ENCODE assay signal across 26 cellular contexts in the genomic region with DNA sequence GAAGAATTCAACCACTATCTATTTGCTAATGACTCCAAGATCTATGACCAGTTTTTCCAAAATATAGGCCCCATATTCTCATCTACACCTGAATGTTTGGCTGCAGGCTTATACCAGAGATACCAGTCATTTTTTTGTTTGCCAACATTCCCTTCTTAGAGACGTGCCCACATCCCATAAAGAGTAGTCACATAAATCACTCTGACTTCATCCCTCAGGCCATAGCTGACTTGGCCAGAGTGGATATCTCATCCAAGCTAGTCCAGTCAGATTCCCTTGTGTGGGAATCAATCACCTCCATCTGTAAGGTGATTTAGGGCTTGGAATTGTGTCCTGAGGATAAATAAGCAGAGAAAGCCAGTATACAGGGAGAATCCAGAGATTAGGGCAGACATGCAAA.
A peak's percentile ranks its signal among the peaks of the same experiment; 100 is the strongest.
DNase-seq lines count a peak whose midpoint lies in the region; ATAC-seq, FAIRE-seq and TF ChIP-seq lines count a peak whose summit lies in the region.
"Had no signal": no experiment of that assay in that cellular context is flagged by ENCODE, and none has a peak within 500 bp of the region (broad histone marks: within the 10 kb centered on the region; RNA-seq: fewer than 3 reads in every experiment).

No MANE protein-coding gene starts in this region.

- H3K4me1 ChIP-seq in keratinocyte (ENCODE audit: control insufficient read depth, extremely low read depth, insufficient read depth, low read length): no peaks in the 10 kb centered on the region
- H3K4me1 ChIP-seq: HAP-1 had no signal

- no peak overlapping the region for H3K27ac ChIP-seq in keratinocyte (ENCODE audit: control insufficient read depth, insufficient read depth, low read length)
- H3K27ac ChIP-seq in CD4-positive, alpha-beta T cell (ENCODE audit: low read depth, low read length): no peak overlapping the region
- H3K27ac ChIP-seq: C4-2B, PC-9 had no signal

- H2AFZ ChIP-seq in keratinocyte (ENCODE audit: control insufficient read depth, low read length): no peak overlapping the region
- H2AFZ ChIP-seq: PC-9 had no signal

- dilution Hi-C loops in keratinocyte (cut with MboI; ENCODE audit: extremely low pct_ligation_motif_present, low sequenced_read_pairs): no loop called here

- peaks cover 7% of the 10 kb centered on the region for H3K27me3 Mint-ChIP-seq in CD4-positive, alpha-beta T cell

- DNase-seq in NCI-H69 (lab: John Stamatoyannopoulos, UW) (peak; percentile 47), epithelial cell of esophagus (ENCODE audit: low read depth) (peak; percentile 66), keratinocyte (ENCODE audit: low read depth, low spot score) (peak; percentile 30), NCI-H345 (lab: John Stamatoyannopoulos, UW) (no peak), EL (no peak), 8988T (no peak)
- DNase-seq in CD4-positive, alpha-beta T cell: no peak
- DNase-seq: CD8-positive, alpha-beta memory T cell; DMS 273 treated with DMSO at 0.1 percent for 48 hours; DMS79; GOT3; IMR-90; KG1; NCI-H1048; NCI-H1694; NCI-H2081; NCI-H2171 treated with DMSO at 0.1 percent for 48 hours; NCI-H524 treated with DMSO at 0.1 percent for 48 hours; NCI-H82; NK-92 treated with Interleukin-12 subunit alpha and Interleukin-12 subunit beta, amount 100 ng/mL, for 24 hours; PC-9; SHP77 had no signal

- TF ChIP-seq CTCF in epithelial cell of esophagus (IDR thresholded peaks at IDR 0.05; ENCODE audit: insufficient read depth, low read depth, low read length, missing control alignments): no peak
- TF ChIP-seq CTCF in keratinocyte (optimal IDR thresholded peaks at IDR 0.05 in 1 of 3, IDR thresholded peaks at IDR 0.05 in 1 of 3, conservative IDR thresholded peaks at IDR 0.05 in 1 of 3; ENCODE audit: extremely low read depth in 1 of 3, insufficient read depth in 2 of 3, low read length in 3 of 3): no peak
- no peak for TF ChIP-seq CTCF in CD4-positive, alpha-beta T cell (IDR thresholded peaks at IDR 0.05)

- CTCF ChIA-PET in CD4-positive, alpha-beta T cell (lab: Charles Lee): no interaction called here

- no peak overlapping the region for H3K4me2 ChIP-seq in keratinocyte (ENCODE audit: control insufficient read depth, extremely low read depth, insufficient read depth, low read depth, low read length)
- H3K4me2 ChIP-seq: PC-9 had no signal

- H3K9me3 Mint-ChIP-seq in CD4-positive, alpha-beta T cell: no peaks in the 10 kb centered on the region
- H3K9me3 Mint-ChIP-seq: CD8-positive, alpha-beta memory T cell had no signal

- no peak overlapping the region for H3K4me3 Mint-ChIP-seq in CD4-positive, alpha-beta T cell
- H3K4me3 Mint-ChIP-seq: B cell; CD8-positive, alpha-beta memory T cell had no signal

- no peaks in the 10 kb centered on the region for H3K9me3 ChIP-seq in keratinocyte (ENCODE audit: control insufficient read depth, low read depth, low read length)
- H3K9me3 ChIP-seq in CD4-positive, alpha-beta T cell (ENCODE audit: control insufficient read depth, low read length): no peaks in the 10 kb centered on the region
- H3K9me3 ChIP-seq: HAP-1 had no signal

- intact Hi-C loops in CD4-positive, alpha-beta T cell (cut with DNase I, micrococcal nuclease): no loop called here

- no peaks in the 10 kb centered on the region for H3K36me3 Mint-ChIP-seq in CD4-positive, alpha-beta T cell (ENCODE audit: low read depth)
- H3K36me3 Mint-ChIP-seq: CD8-positive, alpha-beta memory T cell had no signal

- no peaks in the 10 kb centered on the region for H3K9me1 ChIP-seq in keratinocyte (ENCODE audit: control insufficient read depth, extremely low read depth, insufficient read depth, low read length)

- FAIRE-seq in keratinocyte (lab: Jason Lieb, UNC): peak; percentile 43
- FAIRE-seq: GM12892 had no signal

- no peaks in the 10 kb centered on the region for H3K79me2 ChIP-seq in keratinocyte (ENCODE audit: control insufficient read depth, insufficient read depth, low read length)

- no peaks in the 10 kb centered on the region for H3K27me3 ChIP-seq in keratinocyte (ENCODE audit: control insufficient read depth, extremely low read depth, insufficient read depth, low read length)
- no peaks in the 10 kb centered on the region for H3K27me3 ChIP-seq in CD4-positive, alpha-beta T cell (ENCODE audit: control insufficient read depth, insufficient read depth, low read length)

- no peaks in the 10 kb centered on the region for H3K36me3 ChIP-seq in keratinocyte (ENCODE audit: control insufficient read depth in 2 of 2, extremely low read depth in 1 of 2, insufficient read depth in 2 of 2, low read length in 2 of 2)
- H3K36me3 ChIP-seq: HAP-1 had no signal

- H3K4me1 Mint-ChIP-seq in CD4-positive, alpha-beta T cell (ENCODE audit: low read depth): no peaks in the 10 kb centered on the region
- H3K4me1 Mint-ChIP-seq: B cell; CD8-positive, alpha-beta memory T cell had no signal

- POLR2A ChIA-PET in CD4-positive, alpha-beta T cell (lab: Charles Lee): no interaction called here

- ATAC-seq in CD4-positive, alpha-beta T cell (ENCODE audit: poor library complexity): no peak

- no peak overlapping the region for H3K4me3 ChIP-seq in epithelial cell of esophagus (ENCODE audit: low read length)
- no peak overlapping the region for H3K4me3 ChIP-seq in keratinocyte (ENCODE audit: control insufficient read depth in 2 of 3, extremely low read depth in 1 of 3, insufficient read depth in 2 of 3, low read depth in 1 of 3, low read length in 3 of 3)
- H3K4me3 ChIP-seq: HAP-1, PC-9 had no signal

- H3K9ac ChIP-seq in keratinocyte (ENCODE audit: control insufficient read depth, extremely low read depth, insufficient read depth, low read length): no peak overlapping the region

- H4K20me1 ChIP-seq in keratinocyte (ENCODE audit: control insufficient read depth, extremely low read depth, insufficient read depth, low read length): no peaks in the 10 kb centered on the region

- H3K27ac Mint-ChIP-seq in CD4-positive, alpha-beta T cell: no peak overlapping the region
- H3K27ac Mint-ChIP-seq: B cell; CD8-positive, alpha-beta memory T cell had no signal

Comparison
In these comparisons a context has a peak if more than half of its experiments do, and no peak if none do; other contexts are left out.
1. DNase-seq: peak in NCI-H69 (single experiment), epithelial cell of esophagus (single experiment) and keratinocyte (single experiment); none in CD4-positive, alpha-beta T cell (0 of 10), NCI-H345 (single experiment), EL (single experiment) and 8988T (single experiment).